In genomic region chr3:54309601-54310000, GRCh38 we compare ENCODE assay signal across 1 cellular context.
TF ChIP-seq lines count a peak whose summit lies in the region.

No MANE protein-coding gene starts in this region.

TF ChIP-seq in WTC11, 78 proteins besides CTCF, POLR2A, EP300 and RAD21 (continued from another document):
- no peak for TF ChIP-seq ZNF512 (CRISPR knock-in tag; IDR thresholded peaks at IDR 0.05; ENCODE audit: borderline replicate concordance)
- no peak for TF ChIP-seq ETV6 (CRISPR knock-in tag; IDR thresholded peaks at IDR 0.05)
- no peak for TF ChIP-seq NR3C1 (CRISPR knock-in tag; conservative IDR thresholded peaks at IDR 0.05; ENCODE audit: low read depth)
TF ChIP-seq in WTC11: peak in this region for 0.
